Comparison of ENCODE assay signal across 1 cellular context in the genomic region with DNA sequence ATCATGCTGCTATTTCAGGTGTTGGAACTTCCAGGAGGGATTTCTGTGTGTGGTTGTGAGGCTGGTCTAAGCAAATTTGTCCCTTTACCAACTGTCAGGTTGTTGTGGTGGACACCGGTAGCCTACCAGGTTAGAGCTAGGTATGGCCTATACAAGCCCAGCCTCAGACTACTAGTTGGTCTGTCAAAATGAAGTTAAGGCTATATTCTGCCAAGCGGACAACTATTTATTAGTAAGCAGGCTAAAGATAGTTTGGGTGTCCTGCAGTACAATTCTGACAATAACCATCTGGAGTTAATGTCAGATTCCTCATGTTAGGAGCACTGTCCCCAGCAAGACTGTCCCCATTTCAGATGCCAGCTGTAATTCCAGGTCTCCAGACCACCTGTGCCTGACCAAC.
TF ChIP-seq lines count a peak whose summit lies in the region.

No MANE protein-coding gene starts in this region.

TF ChIP-seq in liver, 16 proteins besides CTCF, POLR2A, EP300 and RAD21 (continued from another document):
- TF ChIP-seq, protein P1, sequence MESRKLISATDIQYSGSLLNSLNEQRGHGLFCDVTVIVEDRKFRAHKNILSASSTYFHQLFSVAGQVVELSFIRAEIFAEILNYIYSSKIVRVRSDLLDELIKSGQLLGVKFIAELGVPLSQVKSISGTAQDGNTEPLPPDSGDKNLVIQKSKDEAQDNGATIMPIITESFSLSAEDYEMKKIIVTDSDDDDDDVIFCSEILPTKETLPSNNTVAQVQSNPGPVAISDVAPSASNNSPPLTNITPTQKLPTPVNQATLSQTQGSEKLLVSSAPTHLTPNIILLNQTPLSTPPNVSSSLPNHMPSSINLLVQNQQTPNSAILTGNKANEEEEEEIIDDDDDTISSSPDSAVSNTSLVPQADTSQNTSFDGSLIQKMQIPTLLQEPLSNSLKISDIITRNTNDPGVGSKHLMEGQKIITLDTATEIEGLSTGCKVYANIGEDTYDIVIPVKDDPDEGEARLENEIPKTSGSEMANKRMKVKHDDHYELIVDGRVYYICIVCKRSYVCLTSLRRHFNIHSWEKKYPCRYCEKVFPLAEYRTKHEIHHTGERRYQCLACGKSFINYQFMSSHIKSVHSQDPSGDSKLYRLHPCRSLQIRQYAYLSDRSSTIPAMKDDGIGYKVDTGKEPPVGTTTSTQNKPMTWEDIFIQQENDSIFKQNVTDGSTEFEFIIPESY (IDR thresholded peaks at IDR 0.05), result no peak
- TF ChIP-seq, protein P2, sequence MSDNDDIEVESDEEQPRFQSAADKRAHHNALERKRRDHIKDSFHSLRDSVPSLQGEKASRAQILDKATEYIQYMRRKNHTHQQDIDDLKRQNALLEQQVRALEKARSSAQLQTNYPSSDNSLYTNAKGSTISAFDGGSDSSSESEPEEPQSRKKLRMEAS (IDR thresholded peaks at IDR 0.05), result no peak
- TF ChIP-seq YY1 (IDR thresholded peaks at IDR 0.05) (no peak), RXRA (IDR thresholded peaks at IDR 0.05) (no peak), FOXA1 (IDR thresholded peaks at IDR 0.05) (no peak)
TF ChIP-seq in liver: peak in this region for 0.
